18 cellular contexts compared by ENCODE assay signal in the genomic region with DNA sequence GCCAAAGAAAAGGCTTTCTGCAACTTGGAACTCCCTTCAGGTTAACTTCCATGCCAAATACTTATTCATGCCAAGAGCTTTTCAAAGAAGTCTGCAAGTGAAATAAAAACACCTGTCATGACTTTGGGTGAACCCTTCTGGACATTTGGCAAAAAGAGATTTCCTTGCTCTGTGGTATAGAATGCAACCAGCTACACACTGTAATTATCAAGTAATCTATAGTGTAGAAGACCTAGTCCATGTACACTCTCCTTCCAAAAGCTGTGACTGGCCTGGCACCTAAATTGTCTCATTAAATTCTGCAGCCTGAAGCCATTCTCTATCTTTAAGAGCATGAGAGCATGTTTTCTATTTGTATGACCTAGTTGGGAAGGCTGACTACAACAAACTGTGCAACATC.
DNase-seq lines count a peak whose midpoint lies in the region; ATAC-seq and TF ChIP-seq lines count a peak whose summit lies in the region.
"Had no signal": no experiment of that assay in that cellular context is flagged by ENCODE, and none has a peak within 500 bp of the region (broad histone marks: within the 10 kb centered on the region; RNA-seq: fewer than 3 reads in every experiment).

No MANE protein-coding gene starts in this region.

- no peak overlapping the region for H3K4me3 Mint-ChIP-seq in activated CD8-positive, alpha-beta T cell treated with anti-CD3 and anti-CD28 coated beads, Interleukin-2, amount 10 ng/mL, durations not matched to agents 7 days and 5 days
- H3K4me3 Mint-ChIP-seq: B cell; CD4-positive, alpha-beta T cell; CD8-positive, alpha-beta T cell had no signal

- CTCF ChIA-PET in activated CD8-positive, alpha-beta T cell treated with anti-CD3 and anti-CD28 coated beads, Interleukin-2, amount 10 ng/mL, durations not matched to agents 7 days and 5 days (lab: Charles Lee): no interaction called here

- H3K4me1 Mint-ChIP-seq in activated CD8-positive, alpha-beta T cell treated with anti-CD3 and anti-CD28 coated beads, Interleukin-2, amount 10 ng/mL, durations not matched to agents 7 days and 5 days (ENCODE audit: low read depth): no peaks in the 10 kb centered on the region
- H3K4me1 Mint-ChIP-seq: B cell had no signal

- H3K36me3 Mint-ChIP-seq in activated CD8-positive, alpha-beta T cell treated with anti-CD3 and anti-CD28 coated beads, Interleukin-2, amount 10 ng/mL, durations not matched to agents 7 days and 5 days (ENCODE audit: low read depth): no peaks in the 10 kb centered on the region
- H3K36me3 Mint-ChIP-seq: CD8-positive, alpha-beta T cell had no signal

- POLR2A ChIA-PET in activated CD8-positive, alpha-beta T cell treated with anti-CD3 and anti-CD28 coated beads, Interleukin-2, amount 10 ng/mL, durations not matched to agents 7 days and 5 days (lab: Charles Lee): no interaction called here

- DNase-seq in fibroblast of the aortic adventitia (ENCODE audit: low read depth) (peak; percentile 23), pons (ENCODE audit: low spot score) (peak; percentile 6), NCI-H2227 treated with DMSO at 0.1 percent for 48 hours (lab: John Stamatoyannopoulos, UW) (no peak)
- no peak for DNase-seq in activated CD8-positive, alpha-beta T cell treated with anti-CD3 and anti-CD28 coated beads, Interleukin-2, amount 10 ng/mL, durations not matched to agents 7 days and 5 days
- DNase-seq in stimulated activated CD4-positive, alpha-beta T cell treated with anti-CD3 and anti-CD28 coated beads, Interleukin-15, amount 100 ng/mL, for 24 hours: no peak
- DNase-seq: AML-193; Caco-2; Calu3; CD4-positive, alpha-beta T cell; CD8-positive, alpha-beta T cell; DMS79 treated with DMSO at 0.1 percent for 48 hours; GF-D8 had no signal

- H3K9me3 Mint-ChIP-seq in activated CD8-positive, alpha-beta T cell treated with anti-CD3 and anti-CD28 coated beads, Interleukin-2, amount 10 ng/mL, durations not matched to agents 7 days and 5 days (ENCODE audit: insufficient read depth): no peaks in the 10 kb centered on the region

- ATAC-seq in activated CD8-positive, alpha-beta T cell treated with anti-CD3 and anti-CD28 coated beads, Interleukin-2, amount 10 ng/mL, durations not matched to agents 7 days and 5 days: no peak
- ATAC-seq: A549; CD8-positive, alpha-beta T cell had no signal

- no peak overlapping the region for H3K27ac Mint-ChIP-seq in activated CD8-positive, alpha-beta T cell treated with anti-CD3 and anti-CD28 coated beads, Interleukin-2, amount 10 ng/mL, durations not matched to agents 7 days and 5 days
- H3K27ac Mint-ChIP-seq: B cell; CD4-positive, alpha-beta T cell; CD8-positive, alpha-beta T cell had no signal

- H3K27me3 Mint-ChIP-seq in activated CD8-positive, alpha-beta T cell treated with anti-CD3 and anti-CD28 coated beads, Interleukin-2, amount 10 ng/mL, durations not matched to agents 7 days and 5 days (ENCODE audit: low read depth): no peaks in the 10 kb centered on the region
- H3K27me3 Mint-ChIP-seq: B cell; CD4-positive, alpha-beta T cell had no signal

- TF ChIP-seq CTCF in VCaP (conservative IDR thresholded peaks at IDR 0.05) (no peak), fibroblast of the aortic adventitia (IDR thresholded peaks at IDR 0.05; ENCODE audit: insufficient read depth, low read length) (no peak)

- peak overlapping the region; percentile 76 for H3K27ac ChIP-seq in VCaP
- H3K27ac ChIP-seq: 22Rv1; A549; BLaER1 treated with 17β-estradiol and CSF1 and Interleukin-3, amounts not matched to agents 10 nM and 100 nM; C4-2B had no signal

- no peak overlapping the region for H3K4me3 ChIP-seq in fibroblast of the aortic adventitia (ENCODE audit: low read depth, low read length)
- H3K4me3 ChIP-seq: A549; BLaER1 treated with 17β-estradiol and CSF1 and Interleukin-3, amounts not matched to agents 10 nM and 100 nM had no signal

Comparison
In these comparisons a context has a peak if more than half of its experiments do, and no peak if none do; other contexts are left out.
1. DNase-seq: peak in fibroblast of the aortic adventitia (single experiment) and pons (single experiment); none in NCI-H2227 treated with DMSO at 0.1 percent for 48 hours (single experiment), activated CD8-positive, alpha-beta T cell treated with anti-CD3 and anti-CD28 coated beads, Interleukin-2, amount 10 ng/mL, durations not matched to agents 7 days and 5 days (single experiment) and stimulated activated CD4-positive, alpha-beta T cell treated with anti-CD3 and anti-CD28 coated beads, Interleukin-15, amount 100 ng/mL, for 24 hours (single experiment).